ENCODE assay signal across 27 cellular contexts in genomic region chr2:23171108-23171507, GRCh38.
"Had no signal": no experiment of that assay in that cellular context is flagged by ENCODE, and none has a peak within 500 bp of the region (broad histone marks: within the 10 kb centered on the region; RNA-seq: fewer than 3 reads in every experiment).

No MANE protein-coding gene starts in this region.

- H3K4me1 ChIP-seq: stomach, suprapubic skin, thyroid gland, tibial artery, tibial nerve, upper lobe of left lung, upper lobe of right lung, uterus, vagina had no signal

- ATAC-seq: stimulated activated effector memory CD8-positive, alpha-beta T cell treated with anti-CD3 and anti-CD28 coated beads, Interleukin-12 subunit alpha, Interleukin-12 subunit beta, amount 100 ng/mL, for 72 hours; stimulated activated memory B cell treated with anti-CD40 and anti-IgM and Interleukin-4, amounts not matched to agents 10 μg/mL and 1 μg/mL and 100 μg/mL, for 72 hours; stimulated activated naive B cell treated with anti-CD40 and anti-IgM and Interleukin-4, amounts not matched to agents 10 μg/mL and 1 μg/mL and 100 μg/mL, for 72 hours; stimulated activated naive CD8-positive, alpha-beta T cell treated with anti-CD3 and anti-CD28 coated beads, Interleukin-15, amount 100 ng/mL, for 72 hours; stimulated activated naive CD8-positive, alpha-beta T cell treated with anti-CD3 and anti-CD28 coated beads, Interleukin-15, Interleukin-2, amounts not matched to agents 100 U/mL and 50 U/mL, for 24 hours; upper lobe of right lung had no signal

- DNase-seq: stimulated activated CD4-positive, alpha-beta T cell treated with anti-CD3 and anti-CD28 coated beads, Interleukin-2, amount 100 ng/mL, for 48 hours; stimulated activated CD4-positive, alpha-beta T cell treated with anti-CD3 and anti-CD28 coated beads, Interleukin-4, amount 100 ng/mL, for 1 hour; stimulated activated CD4-positive, alpha-beta T cell treated with anti-CD3 and anti-CD28 coated beads, Interleukin-4, amount 100 ng/mL, for 24 hours; stimulated activated CD4-positive, alpha-beta T cell treated with anti-CD3 and anti-CD28 coated beads, Interleukin-4, amount 100 ng/mL, for 4 hours; stimulated activated CD8-positive, alpha-beta memory T cell treated with anti-CD3 and anti-CD28 coated beads, Interleukin-4, amount 100 ng/mL, for 48 hours; stimulated activated naive B cell treated with anti-CD40 and anti-IgM and Interleukin-4, amounts not matched to agents 10 μg/mL and 1 μg/mL and 100 μg/mL, for 72 hours; stimulated activated naive CD4-positive, alpha-beta T cell; stimulated activated naive CD4-positive, alpha-beta T cell treated with Interleukin-2 at 50 U/mL for 16 hours; stimulated activated naive CD8-positive, alpha-beta T cell treated with anti-CD3 and anti-CD28 coated beads, Interleukin-15, amount 100 ng/mL, for 72 hours; stimulated activated naive CD8-positive, alpha-beta T cell treated with anti-CD3 and anti-CD28 coated beads, Interleukin-15, Interleukin-2, amounts not matched to agents 100 U/mL and 50 U/mL, for 24 hours; stomach; substantia nigra; testis; thyroid gland; tibial artery; transverse colon; trophoblast cell; upper lobe of left lung; upper lobe of right lung; uterus had no signal

- H3K36me3 ChIP-seq: stomach, suprapubic skin, thoracic aorta, thyroid gland, tibial artery, tibial nerve, transverse colon, upper lobe of left lung, upper lobe of right lung, uterus, vagina had no signal

- H3K9me3 ChIP-seq: suprapubic skin, testis, thyroid gland, upper lobe of right lung, uterus, vagina had no signal

- H3K27me3 ChIP-seq: stomach, suprapubic skin, testis, thyroid gland, tibial artery, tibial nerve, transverse colon, upper lobe of left lung, upper lobe of right lung, uterus, vagina had no signal

- H3K27ac ChIP-seq: stomach, suprapubic skin, testis, thoracic aorta, thyroid gland, tibial artery, tibial nerve, transverse colon, upper lobe of left lung, upper lobe of right lung, uterus, vagina had no signal

- H3K4me3 ChIP-seq: stomach, suprapubic skin, testis, thoracic aorta, thyroid gland, tibial artery, tibial nerve, transverse colon, upper lobe of left lung, upper lobe of right lung, uterus, vagina had no signal

- FAIRE-seq: urothelium cell line had no signal
